In the genomic region with DNA sequence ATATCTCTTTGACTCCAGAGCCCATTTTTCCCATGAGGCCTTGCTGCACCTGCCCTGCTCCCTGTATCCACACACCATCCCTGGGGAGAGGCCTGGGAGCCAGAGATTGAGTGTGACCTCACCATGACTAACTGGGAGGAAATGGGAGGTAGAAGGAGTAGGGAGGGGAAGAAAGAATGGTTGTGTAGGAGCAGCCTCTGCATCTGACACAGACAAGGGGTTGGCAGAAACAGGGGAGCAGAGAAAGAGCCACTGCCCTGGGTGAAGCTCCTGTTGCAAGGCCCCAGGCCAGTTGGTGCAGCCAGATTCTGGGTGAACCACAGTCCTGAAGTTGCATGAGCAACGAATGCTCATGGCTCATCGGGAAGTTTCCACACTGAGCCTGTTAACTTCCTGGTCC, we compare ENCODE assay signal across 1 cellular context.
TF ChIP-seq lines count a peak whose summit lies in the region.

No MANE protein-coding gene starts in this region.

TF ChIP-seq in WTC11, 78 proteins besides CTCF, POLR2A, EP300 and RAD21 (continued from another document):
- TF ChIP-seq, protein P1, sequence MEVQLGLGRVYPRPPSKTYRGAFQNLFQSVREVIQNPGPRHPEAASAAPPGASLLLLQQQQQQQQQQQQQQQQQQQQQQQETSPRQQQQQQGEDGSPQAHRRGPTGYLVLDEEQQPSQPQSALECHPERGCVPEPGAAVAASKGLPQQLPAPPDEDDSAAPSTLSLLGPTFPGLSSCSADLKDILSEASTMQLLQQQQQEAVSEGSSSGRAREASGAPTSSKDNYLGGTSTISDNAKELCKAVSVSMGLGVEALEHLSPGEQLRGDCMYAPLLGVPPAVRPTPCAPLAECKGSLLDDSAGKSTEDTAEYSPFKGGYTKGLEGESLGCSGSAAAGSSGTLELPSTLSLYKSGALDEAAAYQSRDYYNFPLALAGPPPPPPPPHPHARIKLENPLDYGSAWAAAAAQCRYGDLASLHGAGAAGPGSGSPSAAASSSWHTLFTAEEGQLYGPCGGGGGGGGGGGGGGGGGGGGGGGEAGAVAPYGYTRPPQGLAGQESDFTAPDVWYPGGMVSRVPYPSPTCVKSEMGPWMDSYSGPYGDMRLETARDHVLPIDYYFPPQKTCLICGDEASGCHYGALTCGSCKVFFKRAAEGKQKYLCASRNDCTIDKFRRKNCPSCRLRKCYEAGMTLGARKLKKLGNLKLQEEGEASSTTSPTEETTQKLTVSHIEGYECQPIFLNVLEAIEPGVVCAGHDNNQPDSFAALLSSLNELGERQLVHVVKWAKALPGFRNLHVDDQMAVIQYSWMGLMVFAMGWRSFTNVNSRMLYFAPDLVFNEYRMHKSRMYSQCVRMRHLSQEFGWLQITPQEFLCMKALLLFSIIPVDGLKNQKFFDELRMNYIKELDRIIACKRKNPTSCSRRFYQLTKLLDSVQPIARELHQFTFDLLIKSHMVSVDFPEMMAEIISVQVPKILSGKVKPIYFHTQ (CRISPR knock-in tag; IDR thresholded peaks at IDR 0.05): no peak
- TF ChIP-seq, protein P2, sequence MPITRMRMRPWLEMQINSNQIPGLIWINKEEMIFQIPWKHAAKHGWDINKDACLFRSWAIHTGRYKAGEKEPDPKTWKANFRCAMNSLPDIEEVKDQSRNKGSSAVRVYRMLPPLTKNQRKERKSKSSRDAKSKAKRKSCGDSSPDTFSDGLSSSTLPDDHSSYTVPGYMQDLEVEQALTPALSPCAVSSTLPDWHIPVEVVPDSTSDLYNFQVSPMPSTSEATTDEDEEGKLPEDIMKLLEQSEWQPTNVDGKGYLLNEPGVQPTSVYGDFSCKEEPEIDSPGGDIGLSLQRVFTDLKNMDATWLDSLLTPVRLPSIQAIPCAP (CRISPR knock-in tag; IDR thresholded peaks at IDR 0.05): no peak
- TF ChIP-seq, protein P3, sequence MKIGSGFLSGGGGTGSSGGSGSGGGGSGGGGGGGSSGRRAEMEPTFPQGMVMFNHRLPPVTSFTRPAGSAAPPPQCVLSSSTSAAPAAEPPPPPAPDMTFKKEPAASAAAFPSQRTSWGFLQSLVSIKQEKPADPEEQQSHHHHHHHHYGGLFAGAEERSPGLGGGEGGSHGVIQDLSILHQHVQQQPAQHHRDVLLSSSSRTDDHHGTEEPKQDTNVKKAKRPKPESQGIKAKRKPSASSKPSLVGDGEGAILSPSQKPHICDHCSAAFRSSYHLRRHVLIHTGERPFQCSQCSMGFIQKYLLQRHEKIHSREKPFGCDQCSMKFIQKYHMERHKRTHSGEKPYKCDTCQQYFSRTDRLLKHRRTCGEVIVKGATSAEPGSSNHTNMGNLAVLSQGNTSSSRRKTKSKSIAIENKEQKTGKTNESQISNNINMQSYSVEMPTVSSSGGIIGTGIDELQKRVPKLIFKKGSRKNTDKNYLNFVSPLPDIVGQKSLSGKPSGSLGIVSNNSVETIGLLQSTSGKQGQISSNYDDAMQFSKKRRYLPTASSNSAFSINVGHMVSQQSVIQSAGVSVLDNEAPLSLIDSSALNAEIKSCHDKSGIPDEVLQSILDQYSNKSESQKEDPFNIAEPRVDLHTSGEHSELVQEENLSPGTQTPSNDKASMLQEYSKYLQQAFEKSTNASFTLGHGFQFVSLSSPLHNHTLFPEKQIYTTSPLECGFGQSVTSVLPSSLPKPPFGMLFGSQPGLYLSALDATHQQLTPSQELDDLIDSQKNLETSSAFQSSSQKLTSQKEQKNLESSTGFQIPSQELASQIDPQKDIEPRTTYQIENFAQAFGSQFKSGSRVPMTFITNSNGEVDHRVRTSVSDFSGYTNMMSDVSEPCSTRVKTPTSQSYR (CRISPR knock-in tag; IDR thresholded peaks at IDR 0.05): no peak
- TF ChIP-seq PRRX2 (CRISPR knock-in tag; IDR thresholded peaks at IDR 0.05): no peak
- TF ChIP-seq ZNF121 (CRISPR knock-in tag; IDR thresholded peaks at IDR 0.05): no peak
- TF ChIP-seq, protein P4, sequence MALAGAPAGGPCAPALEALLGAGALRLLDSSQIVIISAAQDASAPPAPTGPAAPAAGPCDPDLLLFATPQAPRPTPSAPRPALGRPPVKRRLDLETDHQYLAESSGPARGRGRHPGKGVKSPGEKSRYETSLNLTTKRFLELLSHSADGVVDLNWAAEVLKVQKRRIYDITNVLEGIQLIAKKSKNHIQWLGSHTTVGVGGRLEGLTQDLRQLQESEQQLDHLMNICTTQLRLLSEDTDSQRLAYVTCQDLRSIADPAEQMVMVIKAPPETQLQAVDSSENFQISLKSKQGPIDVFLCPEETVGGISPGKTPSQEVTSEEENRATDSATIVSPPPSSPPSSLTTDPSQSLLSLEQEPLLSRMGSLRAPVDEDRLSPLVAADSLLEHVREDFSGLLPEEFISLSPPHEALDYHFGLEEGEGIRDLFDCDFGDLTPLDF (CRISPR knock-in tag; IDR thresholded peaks at IDR 0.05): no peak
- TF ChIP-seq, protein P5, sequence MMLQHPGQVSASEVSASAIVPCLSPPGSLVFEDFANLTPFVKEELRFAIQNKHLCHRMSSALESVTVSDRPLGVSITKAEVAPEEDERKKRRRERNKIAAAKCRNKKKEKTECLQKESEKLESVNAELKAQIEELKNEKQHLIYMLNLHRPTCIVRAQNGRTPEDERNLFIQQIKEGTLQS (CRISPR knock-in tag; conservative IDR thresholded peaks at IDR 0.05): no peak
- TF ChIP-seq, protein P6, sequence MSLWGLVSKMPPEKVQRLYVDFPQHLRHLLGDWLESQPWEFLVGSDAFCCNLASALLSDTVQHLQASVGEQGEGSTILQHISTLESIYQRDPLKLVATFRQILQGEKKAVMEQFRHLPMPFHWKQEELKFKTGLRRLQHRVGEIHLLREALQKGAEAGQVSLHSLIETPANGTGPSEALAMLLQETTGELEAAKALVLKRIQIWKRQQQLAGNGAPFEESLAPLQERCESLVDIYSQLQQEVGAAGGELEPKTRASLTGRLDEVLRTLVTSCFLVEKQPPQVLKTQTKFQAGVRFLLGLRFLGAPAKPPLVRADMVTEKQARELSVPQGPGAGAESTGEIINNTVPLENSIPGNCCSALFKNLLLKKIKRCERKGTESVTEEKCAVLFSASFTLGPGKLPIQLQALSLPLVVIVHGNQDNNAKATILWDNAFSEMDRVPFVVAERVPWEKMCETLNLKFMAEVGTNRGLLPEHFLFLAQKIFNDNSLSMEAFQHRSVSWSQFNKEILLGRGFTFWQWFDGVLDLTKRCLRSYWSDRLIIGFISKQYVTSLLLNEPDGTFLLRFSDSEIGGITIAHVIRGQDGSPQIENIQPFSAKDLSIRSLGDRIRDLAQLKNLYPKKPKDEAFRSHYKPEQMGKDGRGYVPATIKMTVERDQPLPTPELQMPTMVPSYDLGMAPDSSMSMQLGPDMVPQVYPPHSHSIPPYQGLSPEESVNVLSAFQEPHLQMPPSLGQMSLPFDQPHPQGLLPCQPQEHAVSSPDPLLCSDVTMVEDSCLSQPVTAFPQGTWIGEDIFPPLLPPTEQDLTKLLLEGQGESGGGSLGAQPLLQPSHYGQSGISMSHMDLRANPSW (CRISPR knock-in tag; conservative IDR thresholded peaks at IDR 0.05; ENCODE audit: low read depth): no peak
- TF ChIP-seq, protein P7, sequence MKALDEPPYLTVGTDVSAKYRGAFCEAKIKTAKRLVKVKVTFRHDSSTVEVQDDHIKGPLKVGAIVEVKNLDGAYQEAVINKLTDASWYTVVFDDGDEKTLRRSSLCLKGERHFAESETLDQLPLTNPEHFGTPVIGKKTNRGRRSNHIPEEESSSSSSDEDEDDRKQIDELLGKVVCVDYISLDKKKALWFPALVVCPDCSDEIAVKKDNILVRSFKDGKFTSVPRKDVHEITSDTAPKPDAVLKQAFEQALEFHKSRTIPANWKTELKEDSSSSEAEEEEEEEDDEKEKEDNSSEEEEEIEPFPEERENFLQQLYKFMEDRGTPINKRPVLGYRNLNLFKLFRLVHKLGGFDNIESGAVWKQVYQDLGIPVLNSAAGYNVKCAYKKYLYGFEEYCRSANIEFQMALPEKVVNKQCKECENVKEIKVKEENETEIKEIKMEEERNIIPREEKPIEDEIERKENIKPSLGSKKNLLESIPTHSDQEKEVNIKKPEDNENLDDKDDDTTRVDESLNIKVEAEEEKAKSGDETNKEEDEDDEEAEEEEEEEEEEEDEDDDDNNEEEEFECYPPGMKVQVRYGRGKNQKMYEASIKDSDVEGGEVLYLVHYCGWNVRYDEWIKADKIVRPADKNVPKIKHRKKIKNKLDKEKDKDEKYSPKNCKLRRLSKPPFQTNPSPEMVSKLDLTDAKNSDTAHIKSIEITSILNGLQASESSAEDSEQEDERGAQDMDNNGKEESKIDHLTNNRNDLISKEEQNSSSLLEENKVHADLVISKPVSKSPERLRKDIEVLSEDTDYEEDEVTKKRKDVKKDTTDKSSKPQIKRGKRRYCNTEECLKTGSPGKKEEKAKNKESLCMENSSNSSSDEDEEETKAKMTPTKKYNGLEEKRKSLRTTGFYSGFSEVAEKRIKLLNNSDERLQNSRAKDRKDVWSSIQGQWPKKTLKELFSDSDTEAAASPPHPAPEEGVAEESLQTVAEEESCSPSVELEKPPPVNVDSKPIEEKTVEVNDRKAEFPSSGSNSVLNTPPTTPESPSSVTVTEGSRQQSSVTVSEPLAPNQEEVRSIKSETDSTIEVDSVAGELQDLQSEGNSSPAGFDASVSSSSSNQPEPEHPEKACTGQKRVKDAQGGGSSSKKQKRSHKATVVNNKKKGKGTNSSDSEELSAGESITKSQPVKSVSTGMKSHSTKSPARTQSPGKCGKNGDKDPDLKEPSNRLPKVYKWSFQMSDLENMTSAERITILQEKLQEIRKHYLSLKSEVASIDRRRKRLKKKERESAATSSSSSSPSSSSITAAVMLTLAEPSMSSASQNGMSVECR (CRISPR knock-in tag; IDR thresholded peaks at IDR 0.05; ENCODE audit: borderline replicate concordance): no peak
- TF ChIP-seq, protein P8, sequence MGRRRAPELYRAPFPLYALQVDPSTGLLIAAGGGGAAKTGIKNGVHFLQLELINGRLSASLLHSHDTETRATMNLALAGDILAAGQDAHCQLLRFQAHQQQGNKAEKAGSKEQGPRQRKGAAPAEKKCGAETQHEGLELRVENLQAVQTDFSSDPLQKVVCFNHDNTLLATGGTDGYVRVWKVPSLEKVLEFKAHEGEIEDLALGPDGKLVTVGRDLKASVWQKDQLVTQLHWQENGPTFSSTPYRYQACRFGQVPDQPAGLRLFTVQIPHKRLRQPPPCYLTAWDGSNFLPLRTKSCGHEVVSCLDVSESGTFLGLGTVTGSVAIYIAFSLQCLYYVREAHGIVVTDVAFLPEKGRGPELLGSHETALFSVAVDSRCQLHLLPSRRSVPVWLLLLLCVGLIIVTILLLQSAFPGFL (CRISPR knock-in tag; IDR thresholded peaks at IDR 0.05; ENCODE audit: borderline replicate concordance): no peak
- TF ChIP-seq MYBL2 (CRISPR knock-in tag; IDR thresholded peaks at IDR 0.05): no peak
- TF ChIP-seq FOXK1 (CRISPR knock-in tag; IDR thresholded peaks at IDR 0.05): no peak
TF ChIP-seq in WTC11: peak in this region for 0.
